28 cellular contexts compared by ENCODE assay signal in the genomic region with DNA sequence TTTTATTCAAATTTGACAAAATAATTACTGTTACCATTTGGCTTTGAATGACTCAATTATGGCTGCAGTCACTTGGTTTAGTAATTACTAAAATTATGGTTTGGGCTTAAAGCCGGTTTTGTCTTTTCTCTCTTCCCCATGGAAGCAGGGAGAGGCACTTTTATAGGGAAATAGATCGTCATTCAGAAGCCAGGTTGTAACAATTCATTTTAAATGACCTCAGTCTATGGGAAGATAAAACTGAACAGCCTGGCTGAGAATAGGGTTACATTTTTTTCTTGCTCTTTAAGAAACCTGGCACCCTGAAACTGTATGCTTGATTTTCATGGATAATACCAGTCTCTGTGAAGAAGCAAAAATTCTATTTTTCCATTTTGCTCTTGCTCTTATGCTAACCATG.
"Had no signal": no experiment of that assay in that cellular context is flagged by ENCODE, and none has a peak within 500 bp of the region (broad histone marks: within the 10 kb centered on the region; RNA-seq: fewer than 3 reads in every experiment).

No MANE protein-coding gene starts in this region.

- DNase-seq: activated B cell treated with CpG ODN at 0.5 μM for 24 hours; activated CD4-positive, alpha-beta memory T cell treated with anti-CD3 and anti-CD28 coated beads for 36 hours; activated CD4-positive, alpha-beta T cell treated with anti-CD3 and anti-CD28 coated beads, Interleukin-2, amount 10 ng/mL, durations not matched to agents 24 days and 14 days; activated CD8-positive, alpha-beta memory T cell treated with anti-CD3 and anti-CD28 coated beads, Interleukin-2, amount 10 ng/mL, durations not matched to agents 7 days and 5 days; activated CD8-positive, alpha-beta memory T cell treated with anti-CD3 and anti-CD28 coated beads, Interleukin-2, amount 50 U/mL, for 4 hours; activated CD8-positive, alpha-beta T cell treated with anti-CD3 and anti-CD28 coated beads, Interleukin-2, amount 10 ng/mL, durations not matched to agents 7 days and 5 days; activated effector memory CD4-positive, alpha-beta T cell treated with anti-CD3 and anti-CD28 coated beads, Interleukin-2, amount 50 U/mL, for 16 hours; activated naive CD4-positive, alpha-beta T cell treated with anti-CD3 and anti-CD28 coated beads for 36 hours; activated naive CD8-positive, alpha-beta T cell treated with anti-CD3 and anti-CD28 coated beads for 36 hours; activated naive CD8-positive, alpha-beta T cell treated with anti-CD3 and anti-CD28 coated beads, Interleukin-2, amount 50 U/mL, for 24 hours; activated T-cell treated with anti-CD3 and anti-CD28 coated beads, Interleukin-2, amount 50 U/mL, for 1 hour; activated T-cell treated with anti-CD3 and anti-CD28 coated beads, Interleukin-2, amount 50 U/mL, for 48 hours; adrenal gland; amygdala; aorta; body of pancreas; caudate nucleus; cortex of kidney; dermis blood vessel endothelial cell; effector CD4-positive, alpha-beta T cell; effector memory CD8-positive, alpha-beta T cell; erythroblast; foreskin keratinocyte; gastrocnemius medialis; heart right ventricle; T1000; WERI-Rb-1 had no signal

- ATAC-seq: activated CD4-positive, CD25-positive, alpha-beta regulatory T cell treated with anti-CD3 and anti-CD28 coated beads, Interleukin-2, amount 50 U/mL, for 24 hours; activated CD8-positive, alpha-beta memory T cell treated with anti-CD3 and anti-CD28 coated beads, Interleukin-2, amount 10 ng/mL, durations not matched to agents 7 days and 5 days; activated CD8-positive, alpha-beta T cell treated with anti-CD3 and anti-CD28 coated beads, Interleukin-2, amount 10 ng/mL, durations not matched to agents 7 days and 5 days; activated naive CD8-positive, alpha-beta T cell treated with anti-CD3 and anti-CD28 coated beads, Interleukin-2, amount 50 U/mL, for 24 hours; body of pancreas; effector memory CD8-positive, alpha-beta T cell; foreskin keratinocyte; gastrocnemius medialis; heart right ventricle had no signal
